Comparison of ENCODE assay signal across 8 cellular contexts in the genomic region with DNA sequence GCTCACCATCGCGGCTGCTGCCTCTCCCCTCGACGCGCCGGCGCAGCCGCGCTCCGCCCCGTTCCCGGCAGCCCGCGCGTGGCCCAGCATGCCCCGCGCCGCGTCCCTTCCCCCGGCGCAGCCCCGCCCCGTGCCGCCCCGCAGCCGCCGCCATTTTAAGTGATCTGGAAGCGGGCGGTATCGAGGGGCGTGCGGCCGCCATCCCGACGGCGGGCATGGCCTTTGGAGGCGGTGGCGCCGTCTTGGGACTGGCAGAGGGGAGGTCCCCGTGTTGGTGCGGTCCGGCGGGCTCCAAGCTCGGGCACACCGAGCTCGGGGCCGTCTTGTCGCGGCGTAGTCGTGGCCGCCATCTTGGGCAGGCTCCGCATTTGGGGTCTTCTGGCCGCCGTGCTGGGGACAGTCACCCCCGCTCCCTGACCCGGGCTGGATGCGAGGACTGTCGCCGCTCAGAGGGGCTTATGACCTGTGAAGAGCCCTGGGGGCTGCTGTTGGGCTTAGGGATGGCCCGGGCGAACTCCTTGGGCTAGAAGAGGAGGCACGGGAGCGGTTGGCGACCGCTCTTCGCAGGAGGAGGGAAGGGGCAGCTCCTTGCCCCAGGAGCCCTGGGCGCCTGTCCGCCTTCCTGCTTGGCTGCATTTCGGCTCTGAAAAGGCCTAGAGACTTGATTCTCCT. TPM values are rescaled to one million over a fixed set of nuclear protein-coding genes. Genes with fewer than 3 reads are reported as not detected.
A peak's percentile ranks its signal among the peaks of the same experiment; 100 is the strongest.
DNase-seq lines count a peak whose midpoint lies in the region; ATAC-seq and TF ChIP-seq lines count a peak whose summit lies in the region.

Gene ELOB (minus strand): TSS at position 50 of the 672 bp plus-strand sequence. CDS start 41 bp downstream, at position 9.

- H3K9me3 Mint-ChIP-seq in activated naive CD4-positive, alpha-beta T cell treated with anti-CD3 and anti-CD28 coated beads, Interleukin-2, amount 50 U/mL, for 72 hours = no peaks in the 10 kb centered on the region
- H3K9me3 Mint-ChIP-seq in osteocyte (ENCODE audit: unreplicated experiment) = no peaks in the 10 kb centered on the region

- H3K4me1 ChIP-seq in MM.1S (ENCODE audit: low read length) (peaks cover 14% of the 10 kb centered on the region; the same call in 1 of the 2 replicates), testis (peaks cover 19% of the 10 kb centered on the region)

- H3K27ac Mint-ChIP-seq in activated naive CD4-positive, alpha-beta T cell treated with anti-CD3 and anti-CD28 coated beads, Interleukin-2, amount 50 U/mL, for 72 hours = peak within 1 kb of the TSS; percentile 97
- peak within 1 kb of the TSS; percentile 94 for H3K27ac Mint-ChIP-seq in osteocyte (ENCODE audit: unreplicated experiment)

- TF ChIP-seq POLR2A in testis (IDR thresholded peaks at IDR 0.05) = no peak

- H3K4me1 Mint-ChIP-seq in osteocyte (ENCODE audit: unreplicated experiment) = peaks cover 37% of the 10 kb centered on the region

- H3K27me3 ChIP-seq in MM.1S (replicated peaks; ENCODE audit: insufficient read depth, low read length) (no peaks in the 10 kb centered on the region), testis (no peaks in the 10 kb centered on the region)

- peak; percentile 89 to 91 for ATAC-seq in activated naive CD4-positive, alpha-beta T cell treated with anti-CD3 and anti-CD28 coated beads, Interleukin-2, amount 50 U/mL, for 72 hours

- peak within 1 kb of the TSS; percentile 88 for H3K4me2 ChIP-seq in MM.1S (ENCODE audit: low read depth, low read length)

- H3K27ac ChIP-seq in MM.1S (ENCODE audit: low read length) (peak within 1 kb of the TSS; percentile 78), testis (peak within 1 kb of the TSS; percentile 100)

- peak within 1 kb of the TSS; percentile 99 for H2AFZ ChIP-seq in MM.1S (ENCODE audit: low read length)

- intact Hi-C loops in testis (cut with DNase I; ENCODE audit: low total_unique reads) = no loop called here

- no peak for TF ChIP-seq CTCF in MM.1S (IDR thresholded peaks at IDR 0.05; ENCODE audit: low read length)
- no peak for TF ChIP-seq CTCF in osteocyte (IDR thresholded peaks at IDR 0.05)
- no peak for TF ChIP-seq CTCF in testis (IDR thresholded peaks at IDR 0.05)

- H3K36me3 Mint-ChIP-seq in activated naive CD4-positive, alpha-beta T cell treated with anti-CD3 and anti-CD28 coated beads, Interleukin-2, amount 50 U/mL, for 72 hours = peaks cover 15 to 21% of the 10 kb centered on the region in 2 donors
- H3K36me3 Mint-ChIP-seq in osteocyte (ENCODE audit: unreplicated experiment) = peaks cover 8% of the 10 kb centered on the region

- DNase-seq in ELR (ENCODE audit: low read depth) = peak; percentile 85
- DNase-seq in H4 (ENCODE audit: low spot score) = peak; percentile 59
- DNase-seq in MM.1S = peak; percentile 88
- peak; percentile 54 for DNase-seq in SKM-1 (lab: John Stamatoyannopoulos, UW; ENCODE audit: unreplicated experiment)
- peak; percentile 88 to 92 for DNase-seq in activated naive CD4-positive, alpha-beta T cell treated with anti-CD3 and anti-CD28 coated beads, Interleukin-2, amount 50 U/mL, for 72 hours (ENCODE audit: low spot score in 2 of 2)
- DNase-seq in glomerular visceral epithelial cell (ENCODE audit: extremely low spot score) = peak; percentile 82
- peak; percentile 96 for DNase-seq in osteocyte (ENCODE audit: extremely low spot score, unreplicated experiment)
- DNase-seq in testis = peak; percentile 86

- WGBS in testis, 2 donors = 0% methylated on average over 47 of the region's 70 CpGs; no CpG with 5 or more reads in 1 of the 2 donors

- H3K9me2 ChIP-seq in MM.1S (replicated peaks; ENCODE audit: insufficient read depth, low read length) = no peaks in the 10 kb centered on the region

- no peaks in the 10 kb centered on the region for H3K27me3 Mint-ChIP-seq in osteocyte (ENCODE audit: unreplicated experiment)

- H3K36me3 ChIP-seq in MM.1S (replicated peaks; ENCODE audit: insufficient read depth, low read length) = no peaks in the 10 kb centered on the region
- no peaks in the 10 kb centered on the region for H3K36me3 ChIP-seq in testis (ENCODE audit: low read depth, missing control alignments)

- H3F3A ChIP-seq in MM.1S (ENCODE audit: insufficient read depth, low read length) = 0 out of 2 replicates have a peak, but pooled peaks cover 6% of the 10 kb centered on the region

- H3K9ac ChIP-seq in MM.1S (ENCODE audit: low read length) = peak within 1 kb of the TSS; percentile 100

- no peaks in the 10 kb centered on the region for H4K20me1 ChIP-seq in MM.1S (ENCODE audit: insufficient read depth, low read length)

- H3K4me3 ChIP-seq in MM.1S (ENCODE audit: low read length) (peak within 1 kb of the TSS; percentile 99), testis (peak within 1 kb of the TSS; percentile 80 to 100)

- peak within 1 kb of the TSS; percentile 91 for H3K4me3 Mint-ChIP-seq in osteocyte (ENCODE audit: unreplicated experiment)

- H3K79me2 ChIP-seq in MM.1S (ENCODE audit: low read length) = peaks cover 37% of the 10 kb centered on the region

- H3K9me3 ChIP-seq in MM.1S (replicated peaks; ENCODE audit: insufficient read depth, low read length) (no peaks in the 10 kb centered on the region), testis (no peaks in the 10 kb centered on the region)

RNA-seq across cellular contexts. Expression of gene ELOB, which starts in this region (rescaled TPM):
- 495 and 562 TPM in 2 replicates for total RNA-seq in H4 (2014; rRNA removed; shearing (Covaris generic))
- 100 to 1,000 TPM; 218 to 224 TPM for total RNA-seq in activated naive CD4-positive, alpha-beta T cell treated with anti-CD3 and anti-CD28 coated beads, Interleukin-2, amount 50 U/mL, for 72 hours
- total RNA-seq in osteocyte (264 and 287 TPM in 2 replicates), testis (100 to 1,000 TPM; 377 to 381 TPM)
- 582 TPM for polyA plus RNA-seq in testis (ENCODE audit: insufficient read depth, low read depth, low replicate concordance)

Comparison
In these comparisons a context has a peak if more than half of its experiments do, and no peak if none do; other contexts are left out.
1. Peak in every context shown above with its lines: DNase-seq, ATAC-seq, H3K4me3 ChIP-seq and H3K27ac ChIP-seq.